ENCODE assay signal across 29 cellular contexts in the genomic region with DNA sequence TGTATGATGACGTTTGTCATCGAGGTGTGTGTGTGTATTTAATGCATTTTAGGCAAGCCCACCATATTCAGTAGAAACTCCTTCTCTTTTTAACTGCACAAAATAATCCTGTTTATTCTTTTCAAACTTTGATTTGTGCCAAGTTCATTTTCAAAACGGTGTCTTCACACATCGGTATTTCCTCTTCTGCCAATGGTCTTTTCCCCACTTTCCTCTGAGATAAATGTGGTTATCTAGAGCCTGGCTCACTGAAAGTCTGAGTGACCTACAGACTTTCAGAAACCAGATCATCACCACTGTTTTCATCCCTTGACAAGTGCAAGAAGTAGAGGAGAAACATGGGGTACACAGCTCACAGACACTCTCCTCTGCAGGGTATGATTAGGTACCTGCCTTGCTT.
"Had no signal": no experiment of that assay in that cellular context is flagged by ENCODE, and none has a peak within 500 bp of the region (broad histone marks: within the 10 kb centered on the region; RNA-seq: fewer than 3 reads in every experiment).

No MANE protein-coding gene starts in this region.

- H3K9ac ChIP-seq: KMS-11 had no signal

- ATAC-seq: activated CD8-positive, alpha-beta T cell treated with anti-CD3 and anti-CD28 coated beads, Interleukin-2, amount 10 ng/mL, durations not matched to agents 7 days and 5 days; body of pancreas; WTC11 had no signal

- H3K36me3 Mint-ChIP-seq: WTC11 had no signal

- H3K27ac ChIP-seq: body of pancreas, KMS-11, Peyer's patch, RWPE1 had no signal

- H3K4me2 ChIP-seq: KMS-11 had no signal

- H3K36me3 ChIP-seq: Peyer's patch had no signal

- H3K4me3 ChIP-seq: body of pancreas, Peyer's patch had no signal

- H3K9me3 ChIP-seq: body of pancreas, Peyer's patch had no signal

- H3K27me3 ChIP-seq: body of pancreas, Peyer's patch had no signal

- H3K4me3 Mint-ChIP-seq: activated CD8-positive, alpha-beta T cell treated with anti-CD3 and anti-CD28 coated beads, Interleukin-2, amount 10 ng/mL, durations not matched to agents 7 days and 5 days; activated naive CD4-positive, alpha-beta T cell treated with anti-CD3 and anti-CD28 coated beads, Interleukin-2, amount 50 U/mL, for 24 hours; activated T-cell treated with anti-CD3 and anti-CD28 coated beads, Interleukin-2, amount 50 U/mL, for 24 hours; activated T-helper 1 cell treated with anti-CD3 and anti-CD28 coated beads, Interleukin-12 subunit alpha, Interleukin-12 subunit beta, Interleukin-2, Interleukin-4 antibody, amounts not matched to agents 30 ng/mL and 10 ng/mL and 1 ng/mL, durations not matched to agents 14 hours and 24 hours and 36 hours; T-helper 1 cell treated with Interleukin-12 subunit alpha and Interleukin-12 subunit beta and Interleukin-4 antibody, amounts not matched to agents 30 μg/mL and 1 μg/mL, for 36 hours; WTC11 had no signal

- H3K9me3 Mint-ChIP-seq: activated naive CD4-positive, alpha-beta T cell treated with anti-CD3 and anti-CD28 coated beads, Interleukin-2, amount 50 U/mL, for 24 hours; activated T-cell treated with anti-CD3 and anti-CD28 coated beads, Interleukin-2, amount 50 U/mL, for 24 hours; activated T-helper 1 cell treated with anti-CD3 and anti-CD28 coated beads, Interleukin-12 subunit alpha, Interleukin-12 subunit beta, Interleukin-2, Interleukin-4 antibody, amounts not matched to agents 30 ng/mL and 10 ng/mL and 1 ng/mL, durations not matched to agents 14 hours and 24 hours and 36 hours; WTC11 had no signal

- H3K4me1 Mint-ChIP-seq: activated naive CD4-positive, alpha-beta T cell treated with anti-CD3 and anti-CD28 coated beads, Interleukin-2, amount 50 U/mL, for 24 hours had no signal

- DNase-seq: activated CD4-positive, alpha-beta T cell treated with anti-CD3 and anti-CD28 coated beads for 48 hours; activated CD4-positive, alpha-beta T cell treated with anti-CD3 and anti-CD28 coated beads, Interleukin-2, amount 50 U/mL, for 4 hours; activated CD4-positive, CD25-positive, alpha-beta regulatory T cell treated with anti-CD3 and anti-CD28 coated beads, Interleukin-2, amount 50 U/mL, for 72 hours; activated CD8-positive, alpha-beta T cell treated with anti-CD3 and anti-CD28 coated beads, Interleukin-2, amount 10 ng/mL, durations not matched to agents 7 days and 5 days; activated effector memory CD4-positive, alpha-beta T cell treated with Interleukin-2 at 50 U/mL for 16 hours; activated naive CD4-positive, alpha-beta T cell; activated T-cell treated with anti-CD3 and anti-CD28 coated beads, Interleukin-2, amount 50 U/mL, for 24 hours; aorta; body of pancreas; MM.1S; NCI-H1105 treated with DMSO at 0.1 percent for 48 hours; NCI-H146; NCI-H187 treated with DMSO at 0.1 percent for 48 hours; NCI-H2081 treated with DMSO at 0.1 percent for 48 hours; NCI-H345; NCI-H510A; NCI-H526 treated with DMSO at 0.1 percent for 48 hours; NCI-H82; NK-92 treated with Interleukin-12 subunit alpha and Interleukin-12 subunit beta, amount 100 ng/mL, for 24 hours; OCI-M1; Peyer's patch; SHP77; T-helper 9 cell had no signal

- H3K27me3 Mint-ChIP-seq: activated naive CD4-positive, alpha-beta T cell treated with anti-CD3 and anti-CD28 coated beads, Interleukin-2, amount 50 U/mL, for 24 hours; activated T-cell treated with anti-CD3 and anti-CD28 coated beads, Interleukin-2, amount 50 U/mL, for 24 hours had no signal

- H3K4me1 ChIP-seq: body of pancreas, Peyer's patch had no signal

- H3K27ac Mint-ChIP-seq: activated CD8-positive, alpha-beta T cell treated with anti-CD3 and anti-CD28 coated beads, Interleukin-2, amount 10 ng/mL, durations not matched to agents 7 days and 5 days; activated naive CD4-positive, alpha-beta T cell treated with anti-CD3 and anti-CD28 coated beads, Interleukin-2, amount 50 U/mL, for 24 hours; activated T-cell treated with anti-CD3 and anti-CD28 coated beads, Interleukin-2, amount 50 U/mL, for 24 hours; activated T-helper 1 cell treated with anti-CD3 and anti-CD28 coated beads, Interleukin-12 subunit alpha, Interleukin-12 subunit beta, Interleukin-2, Interleukin-4 antibody, amounts not matched to agents 30 ng/mL and 10 ng/mL and 1 ng/mL, durations not matched to agents 14 hours and 24 hours and 36 hours; T-helper 1 cell treated with Interleukin-12 subunit alpha and Interleukin-12 subunit beta and Interleukin-4 antibody, amounts not matched to agents 30 μg/mL and 1 μg/mL, for 36 hours; WTC11 had no signal
